In the genomic region with DNA sequence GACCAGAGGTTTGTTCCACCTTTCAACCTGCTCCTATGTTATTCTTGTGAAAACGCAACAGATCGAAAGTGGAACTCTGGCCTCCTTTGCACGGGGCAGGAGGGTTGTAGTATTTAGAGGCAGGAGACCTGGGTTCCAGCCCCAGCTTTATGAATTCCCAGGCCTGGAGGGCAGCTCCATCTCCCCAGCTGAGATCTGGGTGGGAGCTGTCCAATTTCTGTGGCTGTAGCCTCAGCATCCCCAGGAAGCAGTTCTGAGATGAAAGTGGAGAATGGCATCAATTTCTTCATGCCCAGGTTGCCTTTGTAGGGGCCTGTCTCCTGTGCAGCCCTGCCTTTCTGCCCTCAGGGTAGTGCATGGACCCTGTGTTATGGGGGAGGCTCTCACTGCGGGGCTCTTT, we compare ENCODE assay signal across 14 cellular contexts. TPM values are rescaled to one million over a fixed set of nuclear protein-coding genes. Genes with fewer than 3 reads are reported as not detected.
DNase-seq lines count a peak whose midpoint lies in the region; ATAC-seq, FAIRE-seq and TF ChIP-seq lines count a peak whose summit lies in the region.
"Had no signal": no experiment of that assay in that cellular context is flagged by ENCODE, and none has a peak within 500 bp of the region (broad histone marks: within the 10 kb centered on the region; RNA-seq: fewer than 3 reads in every experiment).

No MANE protein-coding gene starts in this region.

- H3K4me2 ChIP-seq in DND-41 (ENCODE audit: insufficient read depth, low read length) (peak overlapping the region; percentile 81), Loucy (ENCODE audit: low read depth, low read length, poor library complexity, severe bottlenecking) (peak overlapping the region; percentile 95), K562 (ENCODE audit: insufficient read depth, low read length) (no peak overlapping the region), neural cell (ENCODE audit: low read length) (peak overlapping the region; percentile 96)

- H3K9me3 Mint-ChIP-seq in stimulated activated naive B cell treated with anti-CD40 and anti-IgM and Interleukin-4, amounts not matched to agents 10 μg/mL and 1 μg/mL and 100 μg/mL, for 72 hours = peaks cover 0 to 7% of the 10 kb centered on the region in 2 donors

- H3K79me2 ChIP-seq in DND-41 (ENCODE audit: insufficient read depth, low read length) = peaks cover 94% of the 10 kb centered on the region
- peaks cover 89% of the 10 kb centered on the region for H3K79me2 ChIP-seq in Loucy (ENCODE audit: insufficient read depth, low read length)
- peaks cover 31% of the 10 kb centered on the region; the same call in 2 of the 3 replicates for H3K79me2 ChIP-seq in K562 (ENCODE audit: control insufficient read depth, insufficient read depth, low read length)
- peaks cover 91% of the 10 kb centered on the region for H3K79me2 ChIP-seq in neural cell (replicated peaks; ENCODE audit: insufficient read depth, low read length)

- H3K4me3 Mint-ChIP-seq in stimulated activated naive B cell treated with anti-CD40 and anti-IgM and Interleukin-4, amounts not matched to agents 10 μg/mL and 1 μg/mL and 100 μg/mL, for 72 hours = peak overlapping the region in 1 of 2 donors; percentile 45

- H4K20me1 ChIP-seq in DND-41 (ENCODE audit: insufficient read depth, low read length) (peaks cover 43% of the 10 kb centered on the region), Loucy (ENCODE audit: insufficient read depth, low read length, poor library complexity, severe bottlenecking) (peaks cover 52% of the 10 kb centered on the region), K562 (replicated peaks; ENCODE audit: control insufficient read depth, insufficient read depth, low read length) (no peaks in the 10 kb centered on the region), neural cell (ENCODE audit: insufficient read depth) (peaks cover 8% of the 10 kb centered on the region)

- H3K27me3 ChIP-seq in DND-41 (ENCODE audit: insufficient read depth, low read length, poor library complexity) (no peaks in the 10 kb centered on the region), Loucy (ENCODE audit: insufficient read depth, low read length, poor library complexity, severe bottlenecking) (peaks cover 12% of the 10 kb centered on the region), K562 (ENCODE audit: control insufficient read depth in 2 of 2, insufficient read depth in 2 of 2, low read length in 2 of 2) (no peaks in the 10 kb centered on the region), neural cell (ENCODE audit: insufficient read depth, low read depth, low read length) (no peaks in the 10 kb centered on the region)
- H3K27me3 ChIP-seq: BE2C had no signal

- TF ChIP-seq EP300 in K562 (IDR thresholded peaks at IDR 0.05; ENCODE audit: low read length) = no peak
- TF ChIP-seq EP300 in neural cell (conservative IDR thresholded peaks at IDR 0.05; ENCODE audit: poor library complexity, severe bottlenecking) = no peak

- H3K9me2 ChIP-seq in Loucy (replicated peaks; ENCODE audit: low read depth, low read length) (no peaks in the 10 kb centered on the region), neural cell (ENCODE audit: insufficient read depth, low read length) (no peaks in the 10 kb centered on the region)

- H3K9me1 ChIP-seq in K562 (ENCODE audit: control insufficient read depth, insufficient read depth, low read length) = peaks cover 10% of the 10 kb centered on the region

- TF ChIP-seq CTCF in DND-41 (IDR thresholded peaks at IDR 0.05; ENCODE audit: borderline replicate concordance, extremely low read depth, low read length, poor library complexity, severe bottlenecking) (no peak), Loucy (conservative IDR thresholded peaks at IDR 0.05; ENCODE audit: low read length) (no peak), K562 (IDR thresholded peaks at IDR 0.05 in 2 of 3, conservative IDR thresholded peaks at IDR 0.05 in 1 of 3; ENCODE audit: insufficient read depth in 2 of 3, low read depth in 1 of 3, low read length in 3 of 3) (no peak), neural cell (IDR thresholded peaks at IDR 0.05; ENCODE audit: poor library complexity, severe bottlenecking) (no peak)

- H3K9me3 ChIP-seq in DND-41 (ENCODE audit: insufficient read depth, low read length, severe bottlenecking) = no peaks in the 10 kb centered on the region
- no peaks in the 10 kb centered on the region for H3K9me3 ChIP-seq in Loucy (ENCODE audit: insufficient read depth, low read depth, low read length)
- no peaks in the 10 kb centered on the region for H3K9me3 ChIP-seq in K562 (replicated peaks; ENCODE audit: control insufficient read depth, insufficient read depth, low read depth, low read length)
- H3K9me3 ChIP-seq in neural cell (ENCODE audit: low read length) = no peaks in the 10 kb centered on the region
- H3K9me3 ChIP-seq: BE2C, neutrophil had no signal

- TF ChIP-seq RAD21 in K562 (CRISPR knock-in tag; conservative IDR thresholded peaks at IDR 0.05 in 1 of 2, IDR thresholded peaks at IDR 0.05 in 1 of 2) (no peak), neural cell (conservative IDR thresholded peaks at IDR 0.05) (no peak)

- H3K36me3 Mint-ChIP-seq in stimulated activated naive B cell treated with anti-CD40 and anti-IgM and Interleukin-4, amounts not matched to agents 10 μg/mL and 1 μg/mL and 100 μg/mL, for 72 hours = peaks cover 52 to 66% of the 10 kb centered on the region in 2 donors

- no TSS peak for BruUV-seq in K562 (replicated peaks; lab: Mats Ljungman, UMichigan)

- no peaks in the 10 kb centered on the region for H3K27me3 Mint-ChIP-seq in stimulated activated naive B cell treated with anti-CD40 and anti-IgM and Interleukin-4, amounts not matched to agents 10 μg/mL and 1 μg/mL and 100 μg/mL, for 72 hours

- H3K4me1 ChIP-seq in DND-41 (ENCODE audit: insufficient read depth, low read length) (peaks cover 70% of the 10 kb centered on the region), Loucy (ENCODE audit: insufficient read depth, low read length, poor library complexity, severe bottlenecking) (peaks cover 69% of the 10 kb centered on the region), K562 (replicated peaks in 1 of 2; ENCODE audit: control insufficient read depth in 2 of 2, insufficient read depth in 2 of 2, low read length in 2 of 2) (peaks cover 40 to 61% of the 10 kb centered on the region in 2 experiments)

- ATAC-seq in DND-41 (ENCODE audit: insufficient read depth, low read depth) = no peak
- ATAC-seq in K562 = no peak
- no peak for ATAC-seq in HG02973 (IDR thresholded peaks at IDR 0.05; ENCODE audit: unreplicated experiment)
- no peak for ATAC-seq in stimulated activated naive B cell treated with anti-CD40 and anti-IgM and Interleukin-4, amounts not matched to agents 10 μg/mL and 1 μg/mL and 100 μg/mL, for 72 hours (replicated peaks)

- H2AFZ ChIP-seq in DND-41 (ENCODE audit: low read depth, low read length) (no peak overlapping the region), Loucy (ENCODE audit: low read length) (no peak overlapping the region), K562 (ENCODE audit: low read depth, low read length) (no peak overlapping the region), neural cell (ENCODE audit: low read depth, low read length) (no peak overlapping the region)

- 73% methylated on average over 4 of the region's 4 CpGs for WGBS in K562 (ENCODE audit: insufficient coverage, low coverage, missing lambda C conversion rate)

- POLR2A ChIA-PET in K562 (lab: Yijun Ruan, JAX) = interaction anchor here (0.6 to 2.1 kb wide), 3 partner anchors 10 to 17 kb away, joined by 3 to 10 read pairs (median 4); no protein-coding TSS in a partner anchor

- no peak overlapping the region for H3K27ac Mint-ChIP-seq in stimulated activated naive B cell treated with anti-CD40 and anti-IgM and Interleukin-4, amounts not matched to agents 10 μg/mL and 1 μg/mL and 100 μg/mL, for 72 hours

- no peak for FAIRE-seq in K562 (lab: Jason Lieb, UNC)

- TF ChIP-seq POLR2A in K562 (conservative IDR thresholded peaks at IDR 0.05) = no peak

- peak overlapping the region in 1 of 2 experiments; percentile 84; a peak in 1 of 4 replicates for H3K4me3 ChIP-seq in DND-41 (ENCODE audit: low read depth in 1 of 2, low read length in 2 of 2)
- H3K4me3 ChIP-seq in Loucy (ENCODE audit: low read length, poor library complexity, severe bottlenecking) = peak overlapping the region; percentile 84
- H3K4me3 ChIP-seq in K562 = no peak overlapping the region
- H3K4me3 ChIP-seq in neural cell (ENCODE audit: low read length) = peak overlapping the region; percentile 100

- peaks cover 29% of the 10 kb centered on the region for H3F3A ChIP-seq in Loucy (ENCODE audit: low read depth)
- H3F3A ChIP-seq in neural cell (ENCODE audit: insufficient read depth, low read length, poor library complexity, severe bottlenecking) = peaks cover under 1% of the 10 kb centered on the region

- H3K27ac ChIP-seq in DND-41 (ENCODE audit: low read length) (peak overlapping the region; percentile 99), K562 (ENCODE audit: extremely low read depth, low read depth, low read length) (peak overlapping the region; percentile 11; the same call in 1 of the 3 replicates), neural cell (ENCODE audit: low read length) (no peak overlapping the region)
- H3K27ac ChIP-seq: neutrophil had no signal

- DNase-seq in DND-41 = no peak
- DNase-seq in K562 (ENCODE audit: extremely low read depth in 1 of 4, low spot score in 3 of 4) = no peak
- DNase-seq in hypothalamus (lab: John Stamatoyannopoulos, UW) = no peak
- no peak for DNase-seq in stimulated activated naive B cell treated with anti-CD40 and anti-IgM and Interleukin-4, amounts not matched to agents 10 μg/mL and 1 μg/mL and 100 μg/mL, for 72 hours
- DNase-seq in A172 (ENCODE audit: low spot score) = no peak
- DNase-seq: BE2C; H7; MV-4-11; SHP77 treated with DMSO at 0.1 percent for 48 hours; stimulated activated CD4-positive, alpha-beta T cell treated with anti-CD3 and anti-CD28 coated beads, Interleukin-4, amount 100 ng/mL, for 4 hours had no signal

- in situ Hi-C loops in K562 (cut with MboI) = no loop called here

- intact Hi-C loops in K562 (cut with micrococcal nuclease) = no loop called here

- peaks cover 42 to 73% of the 10 kb centered on the region in 2 donors for H3K4me1 Mint-ChIP-seq in stimulated activated naive B cell treated with anti-CD40 and anti-IgM and Interleukin-4, amounts not matched to agents 10 μg/mL and 1 μg/mL and 100 μg/mL, for 72 hours

- H3K9ac ChIP-seq in DND-41 (ENCODE audit: low read depth, low read length) (peak overlapping the region; percentile 90), Loucy (ENCODE audit: low read depth, low read length, poor library complexity, severe bottlenecking) (peak overlapping the region; percentile 96), K562 (ENCODE audit: insufficient read depth in 1 of 2, low read depth in 2 of 2, low read length in 2 of 2) (peak overlapping the region in 1 of 2 experiments; percentile 93; a peak in 1 of 4 replicates), neural cell (ENCODE audit: low read length) (no peak overlapping the region)

- CTCF ChIA-PET in K562 (lab: Yijun Ruan, JAX; ENCODE audit: low intra/inter-chr PET ratio) = no interaction called here

- peaks cover 72% of the 10 kb centered on the region for H3K36me3 ChIP-seq in DND-41 (ENCODE audit: insufficient read depth, low read length)
- H3K36me3 ChIP-seq in Loucy (ENCODE audit: insufficient read depth, low read length) = 0 out of 2 replicates have a peak, but pooled peaks cover 4% of the 10 kb centered on the region
- H3K36me3 ChIP-seq in K562 (ENCODE audit: control insufficient read depth, insufficient read depth, low read length) = no peaks in the 10 kb centered on the region
- H3K36me3 ChIP-seq in neural cell (ENCODE audit: insufficient read depth, low read length) = no peaks in the 10 kb centered on the region
- H3K36me3 ChIP-seq: BE2C, neutrophil had no signal

RNA-seq across cellular contexts. Expression of gene FADS2, which starts 4.1 kb away (rescaled TPM):
- 49.3 and 107 TPM in 2 replicates for total RNA-seq in K562 (2011; cell fraction: chromatin; rRNA removed; ENCODE audit: low replicate concordance)
- 68.6 and 70.4 TPM in 2 replicates for total RNA-seq in K562 (2011; cell fraction: nucleolus; rRNA removed)
- total RNA-seq in K562 (2011; cell fraction: nucleoplasm; rRNA removed) = 66.5 and 86.0 TPM in 2 replicates
- total RNA-seq in K562 (2014; rRNA removed) (13.2 and 17.7 TPM in 2 replicates), K562 (2014; rRNA removed; fragmentation: Illumina TruSeq; extraction: Trizol) (14.5 and 16.2 TPM in 2 replicates), K562 (2015; rRNA removed; fragmentation: Illumina TruSeq; extraction: Trizol) (11.5 and 12.0 TPM in 2 replicates), K562 (2021) (28.6 and 30.4 TPM in 2 replicates)
- polyA plus RNA-seq in K562 (2011; rRNA removed) (42.8 and 57.1 TPM in 2 replicates), K562 (2014; fragmentation: Illumina TruSeq; extraction: Trizol) (33.9 and 39.7 TPM in 2 replicates), K562 (2014; fragmentation: Nextera tagmentation; extraction: Ambion mirVana) (1 to 10 TPM; 2.9 to 5.3 TPM), K562 (2014; rRNA removed) (23.9 and 27.2 TPM in 2 replicates), neural cell (145 and 152 TPM in 2 replicates)
- 45.6 and 51.9 TPM in 2 replicates for polyA plus RNA-seq in K562 (2011; cell fraction: cytosol; rRNA removed)
- 34.1 and 48.4 TPM in 2 replicates for polyA plus RNA-seq in K562 (2011; cell fraction: nucleus; rRNA removed)
- 27.8 and 43.6 TPM in 2 replicates for polyA plus RNA-seq in K562 (2012)
- polyA minus RNA-seq in K562 (2011; rRNA and poly(A)+ RNA removed) = 38.9 and 48.8 TPM in 2 replicates
- 21.3 and 32.6 TPM in 2 replicates for polyA minus RNA-seq in K562 (2011; cell fraction: cytosol; rRNA and poly(A)+ RNA removed)
- polyA minus RNA-seq in K562 (2011; cell fraction: nucleus; rRNA and poly(A)+ RNA removed) = 10.5 and 15.2 TPM in 2 replicates
- polyA minus RNA-seq in neural cell = 211 and 242 TPM in 2 replicates
- 151 and 340 TPM in 2 replicates for total RNA-seq in A172 (2014; rRNA removed; shearing (Covaris generic))

RNA-seq across cellular contexts. Expression of gene FADS1, which starts 15.4 kb away (rescaled TPM):
- total RNA-seq in K562 (2011; cell fraction: chromatin; rRNA removed; ENCODE audit: low replicate concordance) = 611 and 866 TPM in 2 replicates
- 866 and 894 TPM in 2 replicates for total RNA-seq in K562 (2011; cell fraction: nucleolus; rRNA removed)
- 825 and 959 TPM in 2 replicates for total RNA-seq in K562 (2011; cell fraction: nucleoplasm; rRNA removed)
- total RNA-seq in K562 (2014; rRNA removed) = 250 and 292 TPM in 2 replicates
- 367 and 390 TPM in 2 replicates for total RNA-seq in K562 (2014; rRNA removed; fragmentation: Illumina TruSeq; extraction: Trizol)
- 353 and 364 TPM in 2 replicates for total RNA-seq in K562 (2015; rRNA removed; fragmentation: Illumina TruSeq; extraction: Trizol)
- 378 and 411 TPM in 2 replicates for total RNA-seq in K562 (2021)
- polyA plus RNA-seq in K562 (2011; rRNA removed) = 747 and 864 TPM in 2 replicates
- 1,005 and 1,028 TPM in 2 replicates for polyA plus RNA-seq in K562 (2011; cell fraction: cytosol; rRNA removed)
- polyA plus RNA-seq in K562 (2011; cell fraction: nucleus; rRNA removed) = 277 and 375 TPM in 2 replicates
- polyA plus RNA-seq in K562 (2012) = 228 and 290 TPM in 2 replicates
- polyA plus RNA-seq in K562 (2014; fragmentation: Illumina TruSeq; extraction: Trizol) = 394 and 457 TPM in 2 replicates
- 100 to 1,000 TPM; 110 to 174 TPM for polyA plus RNA-seq in K562 (2014; fragmentation: Nextera tagmentation; extraction: Ambion mirVana)
- 295 and 314 TPM in 2 replicates for polyA plus RNA-seq in K562 (2014; rRNA removed)
- 571 and 760 TPM in 2 replicates for polyA minus RNA-seq in K562 (2011; rRNA and poly(A)+ RNA removed)
- polyA minus RNA-seq in K562 (2011; cell fraction: cytosol; rRNA and poly(A)+ RNA removed) = 555 and 599 TPM in 2 replicates
- 280 and 292 TPM in 2 replicates for polyA minus RNA-seq in K562 (2011; cell fraction: nucleus; rRNA and poly(A)+ RNA removed)
- 102 and 119 TPM in 2 replicates for polyA plus RNA-seq in neural cell
- polyA minus RNA-seq in neural cell = 150 and 199 TPM in 2 replicates
- total RNA-seq in A172 (2014; rRNA removed; shearing (Covaris generic)) = 55.3 and 84.2 TPM in 2 replicates

RNA-seq across cellular contexts. Expression of gene FEN1, which starts 39.5 kb away (rescaled TPM):
- 27.9 and 42.4 TPM in 2 replicates for total RNA-seq in K562 (2011; cell fraction: chromatin; rRNA removed; ENCODE audit: low replicate concordance)
- total RNA-seq in K562 (2011; cell fraction: nucleolus; rRNA removed) = 50.0 and 60.9 TPM in 2 replicates
- total RNA-seq in K562 (2011; cell fraction: nucleoplasm; rRNA removed) = 37.0 and 43.3 TPM in 2 replicates
- 156 and 172 TPM in 2 replicates for total RNA-seq in K562 (2014; rRNA removed)
- total RNA-seq in K562 (2014; rRNA removed; fragmentation: Illumina TruSeq; extraction: Trizol) = 130 and 137 TPM in 2 replicates
- 150 and 154 TPM in 2 replicates for total RNA-seq in K562 (2015; rRNA removed; fragmentation: Illumina TruSeq; extraction: Trizol)
- total RNA-seq in K562 (2021) = 140 and 150 TPM in 2 replicates
- polyA plus RNA-seq in K562 (2011; rRNA removed) = 91.3 and 124 TPM in 2 replicates
- 83.9 and 106 TPM in 2 replicates for polyA plus RNA-seq in K562 (2011; cell fraction: cytosol; rRNA removed)
- 28.7 and 36.3 TPM in 2 replicates for polyA plus RNA-seq in K562 (2011; cell fraction: nucleus; rRNA removed)
- polyA plus RNA-seq in K562 (2012) = 122 and 124 TPM in 2 replicates
- 138 and 146 TPM in 2 replicates for polyA plus RNA-seq in K562 (2014; fragmentation: Illumina TruSeq; extraction: Trizol)
- polyA plus RNA-seq in K562 (2014; fragmentation: Nextera tagmentation; extraction: Ambion mirVana) = 10 to 100 TPM; 58.1 to 86.8 TPM
- 132 and 136 TPM in 2 replicates for polyA plus RNA-seq in K562 (2014; rRNA removed)
- polyA minus RNA-seq in K562 (2011; rRNA and poly(A)+ RNA removed) = 77.5 and 111 TPM in 2 replicates
- 54.2 and 76.3 TPM in 2 replicates for polyA minus RNA-seq in K562 (2011; cell fraction: cytosol; rRNA and poly(A)+ RNA removed)
- polyA minus RNA-seq in K562 (2011; cell fraction: nucleus; rRNA and poly(A)+ RNA removed) = 29.8 and 34.1 TPM in 2 replicates
- 27.2 and 33.9 TPM in 2 replicates for polyA plus RNA-seq in neural cell
- 22.6 and 23.3 TPM in 2 replicates for polyA minus RNA-seq in neural cell
- total RNA-seq in A172 (2014; rRNA removed; shearing (Covaris generic)) = 131 and 139 TPM in 2 replicates

RNA-seq across cellular contexts. Expression of gene TMEM258, which starts 39.8 kb away (rescaled TPM):
- total RNA-seq in K562 (2011; cell fraction: chromatin; rRNA removed; ENCODE audit: low replicate concordance) = 88.0 and 142 TPM in 2 replicates
- 195 and 216 TPM in 2 replicates for total RNA-seq in K562 (2011; cell fraction: nucleolus; rRNA removed)
- 192 and 237 TPM in 2 replicates for total RNA-seq in K562 (2011; cell fraction: nucleoplasm; rRNA removed)
- 97.2 and 153 TPM in 2 replicates for total RNA-seq in K562 (2014; rRNA removed)
- 227 and 239 TPM in 2 replicates for total RNA-seq in K562 (2014; rRNA removed; fragmentation: Illumina TruSeq; extraction: Trizol)
- 221 and 231 TPM in 2 replicates for total RNA-seq in K562 (2015; rRNA removed; fragmentation: Illumina TruSeq; extraction: Trizol)
- total RNA-seq in K562 (2021) = 168 and 200 TPM in 2 replicates
- 630 and 713 TPM in 2 replicates for polyA plus RNA-seq in K562 (2011; rRNA removed)
- 728 and 1,027 TPM in 2 replicates for polyA plus RNA-seq in K562 (2011; cell fraction: cytosol; rRNA removed)
- 254 and 417 TPM in 2 replicates for polyA plus RNA-seq in K562 (2011; cell fraction: nucleus; rRNA removed)
- 426 and 696 TPM in 2 replicates for polyA plus RNA-seq in K562 (2012)
- polyA plus RNA-seq in K562 (2014; fragmentation: Illumina TruSeq; extraction: Trizol) = 213 and 256 TPM in 2 replicates
- polyA plus RNA-seq in K562 (2014; fragmentation: Nextera tagmentation; extraction: Ambion mirVana) = 100 to 1,000 TPM; 794 to 856 TPM
- 199 and 268 TPM in 2 replicates for polyA plus RNA-seq in K562 (2014; rRNA removed)
- polyA minus RNA-seq in K562 (2011; rRNA and poly(A)+ RNA removed) = 155 and 167 TPM in 2 replicates
- 111 and 157 TPM in 2 replicates for polyA minus RNA-seq in K562 (2011; cell fraction: cytosol; rRNA and poly(A)+ RNA removed)
- polyA minus RNA-seq in K562 (2011; cell fraction: nucleus; rRNA and poly(A)+ RNA removed) = 46.0 and 84.9 TPM in 2 replicates
- polyA plus RNA-seq in neural cell = 134 and 141 TPM in 2 replicates
- polyA minus RNA-seq in neural cell = 27.8 and 35.9 TPM in 2 replicates
- 78.1 and 115 TPM in 2 replicates for total RNA-seq in A172 (2014; rRNA removed; shearing (Covaris generic))

RNA-seq across cellular contexts. Expression of gene FADS3, which starts 59.1 kb away (rescaled TPM):
- total RNA-seq in K562 (2011; cell fraction: chromatin; rRNA removed; ENCODE audit: low replicate concordance) = 196 and 689 TPM in 2 replicates
- 626 and 786 TPM in 2 replicates for total RNA-seq in K562 (2011; cell fraction: nucleolus; rRNA removed)
- 287 and 362 TPM in 2 replicates for total RNA-seq in K562 (2011; cell fraction: nucleoplasm; rRNA removed)
- total RNA-seq in K562 (2014; rRNA removed) = 92.7 and 125 TPM in 2 replicates
- total RNA-seq in K562 (2014; rRNA removed; fragmentation: Illumina TruSeq; extraction: Trizol) = 18.6 and 32.4 TPM in 2 replicates
- total RNA-seq in K562 (2015; rRNA removed; fragmentation: Illumina TruSeq; extraction: Trizol) = 55.1 and 55.3 TPM in 2 replicates
- total RNA-seq in K562 (2021) = 105 and 106 TPM in 2 replicates
- 148 and 226 TPM in 2 replicates for polyA plus RNA-seq in K562 (2011; rRNA removed)
- 155 and 315 TPM in 2 replicates for polyA plus RNA-seq in K562 (2011; cell fraction: cytosol; rRNA removed)
- 2,057 and 2,412 TPM in 2 replicates for polyA plus RNA-seq in K562 (2011; cell fraction: nucleus; rRNA removed)
- 65.8 and 82.0 TPM in 2 replicates for polyA plus RNA-seq in K562 (2012)
- polyA plus RNA-seq in K562 (2014; fragmentation: Illumina TruSeq; extraction: Trizol) = 92.0 and 101 TPM in 2 replicates
- polyA plus RNA-seq in K562 (2014; fragmentation: Nextera tagmentation; extraction: Ambion mirVana) = 1 to 10 TPM in 1 of 2 experiments, under 1 TPM in 1; 0.97 to 3.3 TPM
- polyA plus RNA-seq in K562 (2014; rRNA removed) = 133 and 139 TPM in 2 replicates
- polyA minus RNA-seq in K562 (2011; rRNA and poly(A)+ RNA removed) = 33.8 and 64.4 TPM in 2 replicates
- polyA minus RNA-seq in K562 (2011; cell fraction: cytosol; rRNA and poly(A)+ RNA removed) = 109 and 120 TPM in 2 replicates
- 200 TPM in 2 replicates for polyA minus RNA-seq in K562 (2011; cell fraction: nucleus; rRNA and poly(A)+ RNA removed)
- polyA plus RNA-seq in neural cell = 35.4 and 45.7 TPM in 2 replicates
- polyA minus RNA-seq in neural cell = 8.9 and 15.1 TPM in 2 replicates
- 139 and 190 TPM in 2 replicates for total RNA-seq in A172 (2014; rRNA removed; shearing (Covaris generic))
